Comparison of ENCODE assay signal across 1 cellular context in the genomic region with DNA sequence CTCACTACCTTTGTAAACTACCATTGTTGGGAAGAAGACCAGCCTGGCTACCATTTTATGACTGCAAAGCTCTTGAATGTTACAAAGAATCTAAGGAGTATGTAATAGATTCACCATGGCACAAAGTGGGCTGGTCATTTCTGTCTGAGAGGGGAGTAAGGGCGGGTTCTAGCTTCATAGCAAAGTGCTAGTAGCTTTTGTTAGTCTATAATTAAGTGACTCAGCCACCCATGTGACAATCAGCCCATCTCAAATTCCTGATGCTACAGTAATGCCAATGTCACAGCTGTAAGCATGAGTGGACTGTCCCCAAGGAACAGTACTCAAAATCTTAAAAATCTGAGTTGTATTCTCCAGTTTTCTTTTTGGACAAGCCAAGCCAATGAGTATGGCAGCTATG.
TF ChIP-seq lines count a peak whose summit lies in the region.

No MANE protein-coding gene starts in this region.

TF ChIP-seq in HEK293, 187 proteins besides CTCF, POLR2A, EP300 and RAD21 (continued from another document and continues in another):
- TF ChIP-seq, protein P1, sequence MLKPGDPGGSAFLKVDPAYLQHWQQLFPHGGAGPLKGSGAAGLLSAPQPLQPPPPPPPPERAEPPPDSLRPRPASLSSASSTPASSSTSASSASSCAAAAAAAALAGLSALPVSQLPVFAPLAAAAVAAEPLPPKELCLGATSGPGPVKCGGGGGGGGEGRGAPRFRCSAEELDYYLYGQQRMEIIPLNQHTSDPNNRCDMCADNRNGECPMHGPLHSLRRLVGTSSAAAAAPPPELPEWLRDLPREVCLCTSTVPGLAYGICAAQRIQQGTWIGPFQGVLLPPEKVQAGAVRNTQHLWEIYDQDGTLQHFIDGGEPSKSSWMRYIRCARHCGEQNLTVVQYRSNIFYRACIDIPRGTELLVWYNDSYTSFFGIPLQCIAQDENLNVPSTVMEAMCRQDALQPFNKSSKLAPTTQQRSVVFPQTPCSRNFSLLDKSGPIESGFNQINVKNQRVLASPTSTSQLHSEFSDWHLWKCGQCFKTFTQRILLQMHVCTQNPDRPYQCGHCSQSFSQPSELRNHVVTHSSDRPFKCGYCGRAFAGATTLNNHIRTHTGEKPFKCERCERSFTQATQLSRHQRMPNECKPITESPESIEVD (tag by site-specific recombination; IDR thresholded peaks at IDR 0.05), result no peak
- TF ChIP-seq ZNF26 (tag by site-specific recombination; IDR thresholded peaks at IDR 0.05) (no peak), ZNF571 (tag by site-specific recombination; IDR thresholded peaks at IDR 0.05) (no peak), ZNF621 (tag by site-specific recombination; IDR thresholded peaks at IDR 0.05) (no peak), ZNF292 (tag by site-specific recombination; IDR thresholded peaks at IDR 0.05; ENCODE audit: borderline replicate concordance, low read depth) (no peak), ZNF600 (tag by site-specific recombination; IDR thresholded peaks at IDR 0.05) (no peak), OSR2 (tag by site-specific recombination; IDR thresholded peaks at IDR 0.05) (peak; percentile 27; the same call in 1 of the 2 replicates), ZNF155 (tag by site-specific recombination; IDR thresholded peaks at IDR 0.05) (no peak), ZNF701 (tag by site-specific recombination; IDR thresholded peaks at IDR 0.05) (no peak), INSM2 (tag by site-specific recombination; IDR thresholded peaks at IDR 0.05) (no peak), ZNF426 (tag by site-specific recombination; IDR thresholded peaks at IDR 0.05) (no peak), ZNF624 (tag by site-specific recombination; IDR thresholded peaks at IDR 0.05) (no peak), YY1 (tag by site-specific recombination; IDR thresholded peaks at IDR 0.05) (no peak), RBAK (tag by site-specific recombination; IDR thresholded peaks at IDR 0.05) (no peak), ZBTB1 (tag by site-specific recombination; IDR thresholded peaks at IDR 0.05) (no peak), ZNF157 (tag by site-specific recombination; IDR thresholded peaks at IDR 0.05) (no peak), ZNF391 (tag by site-specific recombination; IDR thresholded peaks at IDR 0.05; ENCODE audit: borderline replicate concordance, low read depth) (no peak), KLF8 (tag by site-specific recombination; IDR thresholded peaks at IDR 0.05) (0 out of 2 replicates have a peak, but pooled peaks have one; percentile 37), ATF2 (tag by site-specific recombination; IDR thresholded peaks at IDR 0.05; ENCODE audit: low read depth) (no peak), ZNF548 (tag by site-specific recombination; IDR thresholded peaks at IDR 0.05) (no peak), ZNF518A (tag by site-specific recombination; conservative IDR thresholded peaks at IDR 0.05; ENCODE audit: low read depth) (no peak), ZNF248 (tag by site-specific recombination; IDR thresholded peaks at IDR 0.05) (no peak), KLF7 (tag by site-specific recombination; IDR thresholded peaks at IDR 0.05; ENCODE audit: borderline replicate concordance) (no peak), ZNF354C (tag by site-specific recombination; IDR thresholded peaks at IDR 0.05; ENCODE audit: borderline replicate concordance, low read depth) (no peak), ZBTB20 (tag by site-specific recombination; IDR thresholded peaks at IDR 0.05) (no peak), SP7 (tag by site-specific recombination; IDR thresholded peaks at IDR 0.05) (peak; percentile 97), ZNF530 (tag by site-specific recombination; IDR thresholded peaks at IDR 0.05; ENCODE audit: low read depth) (no peak), ZNF670 (tag by site-specific recombination; IDR thresholded peaks at IDR 0.05; ENCODE audit: low read depth) (no peak), ZNF423 (tag by site-specific recombination; IDR thresholded peaks at IDR 0.05) (no peak), ZSCAN30 (tag by site-specific recombination; IDR thresholded peaks at IDR 0.05) (no peak), ZNF433 (tag by site-specific recombination; IDR thresholded peaks at IDR 0.05; ENCODE audit: low read depth) (no peak), ZNF629 (tag by site-specific recombination; IDR thresholded peaks at IDR 0.05) (peak; percentile 49; the same call in 1 of the 2 replicates), ZNF184 (tag by site-specific recombination; IDR thresholded peaks at IDR 0.05) (peak; percentile 49; the same call in 1 of the 2 replicates), TCF7L2 (IDR thresholded peaks at IDR 0.05; ENCODE audit: borderline replicate concordance, low read depth, low read length) (no peak), ZNF394 (tag by site-specific recombination; IDR thresholded peaks at IDR 0.05; ENCODE audit: borderline replicate concordance) (no peak), MEIS1 (CRISPR knock-in tag; IDR thresholded peaks at IDR 0.05; ENCODE audit: borderline replicate concordance) (no peak)
- TF ChIP-seq, protein P2, sequence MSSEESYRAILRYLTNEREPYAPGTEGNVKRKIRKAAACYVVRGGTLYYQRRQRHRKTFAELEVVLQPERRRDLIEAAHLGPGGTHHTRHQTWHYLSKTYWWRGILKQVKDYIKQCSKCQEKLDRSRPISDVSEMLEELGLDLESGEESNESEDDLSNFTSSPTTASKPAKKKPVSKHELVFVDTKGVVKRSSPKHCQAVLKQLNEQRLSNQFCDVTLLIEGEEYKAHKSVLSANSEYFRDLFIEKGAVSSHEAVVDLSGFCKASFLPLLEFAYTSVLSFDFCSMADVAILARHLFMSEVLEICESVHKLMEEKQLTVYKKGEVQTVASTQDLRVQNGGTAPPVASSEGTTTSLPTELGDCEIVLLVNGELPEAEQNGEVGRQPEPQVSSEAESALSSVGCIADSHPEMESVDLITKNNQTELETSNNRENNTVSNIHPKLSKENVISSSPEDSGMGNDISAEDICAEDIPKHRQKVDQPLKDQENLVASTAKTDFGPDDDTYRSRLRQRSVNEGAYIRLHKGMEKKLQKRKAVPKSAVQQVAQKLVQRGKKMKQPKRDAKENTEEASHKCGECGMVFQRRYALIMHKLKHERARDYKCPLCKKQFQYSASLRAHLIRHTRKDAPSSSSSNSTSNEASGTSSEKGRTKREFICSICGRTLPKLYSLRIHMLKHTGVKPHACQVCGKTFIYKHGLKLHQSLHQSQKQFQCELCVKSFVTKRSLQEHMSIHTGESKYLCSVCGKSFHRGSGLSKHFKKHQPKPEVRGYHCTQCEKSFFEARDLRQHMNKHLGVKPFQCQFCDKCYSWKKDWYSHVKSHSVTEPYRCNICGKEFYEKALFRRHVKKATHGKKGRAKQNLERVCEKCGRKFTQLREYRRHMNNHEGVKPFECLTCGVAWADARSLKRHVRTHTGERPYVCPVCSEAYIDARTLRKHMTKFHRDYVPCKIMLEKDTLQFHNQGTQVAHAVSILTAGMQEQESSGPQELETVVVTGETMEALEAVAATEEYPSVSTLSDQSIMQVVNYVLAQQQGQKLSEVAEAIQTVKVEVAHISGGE (tag by site-specific recombination; conservative IDR thresholded peaks at IDR 0.05; ENCODE audit: low read depth), result no peak
- TF ChIP-seq, protein P3, sequence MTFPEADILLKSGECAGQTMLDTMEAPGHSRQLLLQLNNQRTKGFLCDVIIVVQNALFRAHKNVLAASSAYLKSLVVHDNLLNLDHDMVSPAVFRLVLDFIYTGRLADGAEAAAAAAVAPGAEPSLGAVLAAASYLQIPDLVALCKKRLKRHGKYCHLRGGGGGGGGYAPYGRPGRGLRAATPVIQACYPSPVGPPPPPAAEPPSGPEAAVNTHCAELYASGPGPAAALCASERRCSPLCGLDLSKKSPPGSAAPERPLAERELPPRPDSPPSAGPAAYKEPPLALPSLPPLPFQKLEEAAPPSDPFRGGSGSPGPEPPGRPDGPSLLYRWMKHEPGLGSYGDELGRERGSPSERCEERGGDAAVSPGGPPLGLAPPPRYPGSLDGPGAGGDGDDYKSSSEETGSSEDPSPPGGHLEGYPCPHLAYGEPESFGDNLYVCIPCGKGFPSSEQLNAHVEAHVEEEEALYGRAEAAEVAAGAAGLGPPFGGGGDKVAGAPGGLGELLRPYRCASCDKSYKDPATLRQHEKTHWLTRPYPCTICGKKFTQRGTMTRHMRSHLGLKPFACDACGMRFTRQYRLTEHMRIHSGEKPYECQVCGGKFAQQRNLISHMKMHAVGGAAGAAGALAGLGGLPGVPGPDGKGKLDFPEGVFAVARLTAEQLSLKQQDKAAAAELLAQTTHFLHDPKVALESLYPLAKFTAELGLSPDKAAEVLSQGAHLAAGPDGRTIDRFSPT (tag by site-specific recombination; IDR thresholded peaks at IDR 0.05), result no peak
- TF ChIP-seq, protein P4, sequence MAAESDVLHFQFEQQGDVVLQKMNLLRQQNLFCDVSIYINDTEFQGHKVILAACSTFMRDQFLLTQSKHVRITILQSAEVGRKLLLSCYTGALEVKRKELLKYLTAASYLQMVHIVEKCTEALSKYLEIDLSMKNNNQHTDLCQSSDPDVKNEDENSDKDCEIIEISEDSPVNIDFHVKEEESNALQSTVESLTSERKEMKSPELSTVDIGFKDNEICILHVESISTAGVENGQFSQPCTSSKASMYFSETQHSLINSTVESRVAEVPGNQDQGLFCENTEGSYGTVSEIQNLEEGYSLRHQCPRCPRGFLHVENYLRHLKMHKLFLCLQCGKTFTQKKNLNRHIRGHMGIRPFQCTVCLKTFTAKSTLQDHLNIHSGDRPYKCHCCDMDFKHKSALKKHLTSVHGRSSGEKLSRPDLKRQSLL (tag by site-specific recombination; IDR thresholded peaks at IDR 0.05), result no peak
- TF ChIP-seq, protein P5, sequence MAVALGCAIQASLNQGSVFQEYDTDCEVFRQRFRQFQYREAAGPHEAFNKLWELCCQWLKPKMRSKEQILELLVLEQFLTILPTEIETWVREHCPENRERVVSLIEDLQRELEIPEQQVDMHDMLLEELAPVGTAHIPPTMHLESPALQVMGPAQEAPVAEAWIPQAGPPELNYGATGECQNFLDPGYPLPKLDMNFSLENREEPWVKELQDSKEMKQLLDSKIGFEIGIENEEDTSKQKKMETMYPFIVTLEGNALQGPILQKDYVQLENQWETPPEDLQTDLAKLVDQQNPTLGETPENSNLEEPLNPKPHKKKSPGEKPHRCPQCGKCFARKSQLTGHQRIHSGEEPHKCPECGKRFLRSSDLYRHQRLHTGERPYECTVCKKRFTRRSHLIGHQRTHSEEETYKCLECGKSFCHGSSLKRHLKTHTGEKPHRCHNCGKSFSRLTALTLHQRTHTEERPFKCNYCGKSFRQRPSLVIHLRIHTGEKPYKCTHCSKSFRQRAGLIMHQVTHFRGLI (tag by site-specific recombination; IDR thresholded peaks at IDR 0.05), result no peak
